ENCODE assay signal across 9 cellular contexts in genomic region chr13:47798906-47799305, GRCh38.
DNase-seq lines count a peak whose midpoint lies in the region; ATAC-seq, FAIRE-seq and TF ChIP-seq lines count a peak whose summit lies in the region.
"Had no signal": no experiment of that assay in that cellular context is flagged by ENCODE, and none has a peak within 500 bp of the region (broad histone marks: within the 10 kb centered on the region; RNA-seq: fewer than 3 reads in every experiment).

No MANE protein-coding gene starts in this region.

- POLR2A ChIA-PET in WTC11 (lab: Charles Lee) = no interaction called here

- no peak overlapping the region for H3K4me3 ChIP-seq in ascending aorta

- no peak overlapping the region for H3K27ac Mint-ChIP-seq in WTC11

- CTCF ChIA-PET in WTC11 (lab: Charles Lee) = interaction anchor here (0.5 to 1.2 kb wide), 8 partner anchors 11 to 535 kb away, joined by 3 to 9 read pairs (median 3); partner anchors contain the start of genes MED4 and NUDT15

- ATAC-seq in WTC11 = peak; percentile 87
- ATAC-seq in GM18870 (IDR thresholded peaks at IDR 0.05; ENCODE audit: unreplicated experiment) = no peak
- no peak for ATAC-seq in HG02840 (IDR thresholded peaks at IDR 0.05; ENCODE audit: low FRiP score, unreplicated experiment)

- peaks cover 18% of the 10 kb centered on the region for H3K9me3 Mint-ChIP-seq in WTC11

- no peaks in the 10 kb centered on the region for H3K27me3 Mint-ChIP-seq in WTC11 (ENCODE audit: low read depth)

- peaks cover 6% of the 10 kb centered on the region; the same call in 1 of the 2 replicates for H3K36me3 Mint-ChIP-seq in WTC11

- H3K9me3 ChIP-seq in ascending aorta = no peaks in the 10 kb centered on the region

- no peak for FAIRE-seq in urothelium cell line (lab: Jason Lieb, UNC)

- H3K4me1 Mint-ChIP-seq in WTC11 = no peaks in the 10 kb centered on the region

- no peak for TF ChIP-seq CTCF in WTC11 (IDR thresholded peaks at IDR 0.05)
- TF ChIP-seq CTCF in ascending aorta (IDR thresholded peaks at IDR 0.05) = no peak

- peak; percentile 3 for DNase-seq in GM04504 (ENCODE audit: low read depth)
- peak; percentile 4 for DNase-seq in HPDE6-E6E7 (ENCODE audit: extremely low spot score)
- no peak for DNase-seq in WTC11 (ENCODE audit: low spot score)
- DNase-seq in kidney glomerular epithelial cell (lab: John Stamatoyannopoulos, UW) = peak; percentile 19
- no peak for DNase-seq in ascending aorta (ENCODE audit: low spot score in 2 of 2)
- no peak for DNase-seq in urothelium cell line (ENCODE audit: low spot score)
- DNase-seq: T1000 had no signal

- H3K4me3 Mint-ChIP-seq in WTC11 = no peak overlapping the region

- H3K36me3 ChIP-seq in ascending aorta = no peaks in the 10 kb centered on the region

- no peak overlapping the region for H3K27ac ChIP-seq in ascending aorta

- intact Hi-C loops in ascending aorta (cut with DNase I) = no loop called here

- H3K4me1 ChIP-seq in ascending aorta = no peaks in the 10 kb centered on the region

- no peaks in the 10 kb centered on the region for H3K27me3 ChIP-seq in ascending aorta

TF ChIP-seq in WTC11, 78 proteins besides CTCF, POLR2A, EP300 and RAD21:
- TF ChIP-seq ZNF121 (CRISPR knock-in tag; IDR thresholded peaks at IDR 0.05) (no peak), OVOL2 (CRISPR knock-in tag; IDR thresholded peaks at IDR 0.05; ENCODE audit: borderline replicate concordance) (no peak)
- TF ChIP-seq, protein P1, sequence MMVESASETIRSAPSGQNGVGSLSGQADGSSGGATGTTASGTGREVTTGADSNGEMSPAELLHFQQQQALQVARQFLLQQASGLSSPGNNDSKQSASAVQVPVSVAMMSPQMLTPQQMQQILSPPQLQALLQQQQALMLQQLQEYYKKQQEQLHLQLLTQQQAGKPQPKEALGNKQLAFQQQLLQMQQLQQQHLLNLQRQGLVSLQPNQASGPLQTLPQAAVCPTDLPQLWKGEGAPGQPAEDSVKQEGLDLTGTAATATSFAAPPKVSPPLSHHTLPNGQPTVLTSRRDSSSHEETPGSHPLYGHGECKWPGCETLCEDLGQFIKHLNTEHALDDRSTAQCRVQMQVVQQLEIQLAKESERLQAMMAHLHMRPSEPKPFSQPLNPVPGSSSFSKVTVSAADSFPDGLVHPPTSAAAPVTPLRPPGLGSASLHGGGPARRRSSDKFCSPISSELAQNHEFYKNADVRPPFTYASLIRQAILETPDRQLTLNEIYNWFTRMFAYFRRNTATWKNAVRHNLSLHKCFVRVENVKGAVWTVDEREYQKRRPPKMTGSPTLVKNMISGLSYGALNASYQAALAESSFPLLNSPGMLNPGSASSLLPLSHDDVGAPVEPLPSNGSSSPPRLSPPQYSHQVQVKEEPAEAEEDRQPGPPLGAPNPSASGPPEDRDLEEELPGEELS (CRISPR knock-in tag; IDR thresholded peaks at IDR 0.05) = no peak

Comparison
In these comparisons a context has a peak if more than half of its experiments do, and no peak if none do; other contexts are left out.
1. DNase-seq: peak in GM04504 (single experiment), HPDE6-E6E7 (single experiment) and kidney glomerular epithelial cell (single experiment); none in WTC11 (single experiment), ascending aorta (0 of 2) and urothelium cell line (single experiment).